In the genomic region with DNA sequence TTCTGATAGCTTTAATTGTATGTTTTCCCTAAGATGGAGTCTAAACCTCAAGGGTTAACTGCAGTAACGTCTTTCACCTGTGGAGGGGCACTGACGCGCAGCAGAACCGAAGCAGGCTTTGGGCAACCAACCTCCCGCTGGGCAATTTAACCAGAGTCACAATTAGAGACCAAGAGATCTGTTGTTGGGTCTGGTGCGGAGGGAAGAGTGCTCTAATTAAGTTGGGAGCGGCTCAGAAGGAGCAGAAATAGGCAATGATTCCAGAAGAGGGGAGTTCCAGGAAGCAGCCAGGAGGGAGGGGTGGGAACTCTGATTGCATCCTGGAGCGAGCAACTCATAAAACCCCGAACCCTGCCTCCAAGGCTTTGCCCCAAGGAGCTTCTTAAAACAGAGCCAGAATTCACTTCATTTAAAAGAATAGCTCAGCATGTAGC, we compare ENCODE assay signal across 11 cellular contexts.
A peak's percentile ranks its signal among the peaks of the same experiment; 100 is the strongest.
DNase-seq lines count a peak whose midpoint lies in the region; ATAC-seq and TF ChIP-seq lines count a peak whose summit lies in the region.
"Had no signal": no experiment of that assay in that cellular context is flagged by ENCODE, and none has a peak within 500 bp of the region (broad histone marks: within the 10 kb centered on the region; RNA-seq: fewer than 3 reads in every experiment).

No MANE protein-coding gene starts in this region.

- peak overlapping the region; percentile 82 for H3K27ac ChIP-seq in neural progenitor cell

- no peaks in the 10 kb centered on the region for H3K79me2 ChIP-seq in neural progenitor cell (ENCODE audit: low read depth)

- H3K4me3 Mint-ChIP-seq in neural progenitor cell, result peak overlapping the region; percentile 37
- H3K4me3 Mint-ChIP-seq: activated CD4-positive, alpha-beta memory T cell treated with anti-CD3 and anti-CD28 coated beads for 36 hours had no signal

- peaks cover 51% of the 10 kb centered on the region for H3K4me1 ChIP-seq in neural progenitor cell

- H3K27me3 ChIP-seq in neural progenitor cell, result peaks cover 38% of the 10 kb centered on the region

- H3K27ac Mint-ChIP-seq in neural progenitor cell, result no peak overlapping the region
- H3K27ac Mint-ChIP-seq: activated CD4-positive, alpha-beta memory T cell treated with anti-CD3 and anti-CD28 coated beads for 36 hours had no signal

- no peaks in the 10 kb centered on the region for H3K9me3 ChIP-seq in neural progenitor cell (ENCODE audit: low read depth)

- peaks cover 27% of the 10 kb centered on the region for H3K4me1 Mint-ChIP-seq in neural progenitor cell

- DNase-seq in NCI-H2081 (lab: John Stamatoyannopoulos, UW) (peak; percentile 13 to 20), NCI-H2081 treated with DMSO at 0.1 percent for 48 hours (lab: John Stamatoyannopoulos, UW) (no peak), SK-N-DZ (ENCODE audit: low spot score) (peak; percentile 17), neural progenitor cell (ENCODE audit: low spot score) (peak; percentile 93), SKM-1 treated with dmso at 0.1 percent for 144 hours (lab: John Stamatoyannopoulos, UW; ENCODE audit: unreplicated experiment) (no peak), HPDE6-E6E7 (ENCODE audit: extremely low spot score) (no peak), sciatic nerve (ENCODE audit: low spot score) (no peak)
- DNase-seq: activated CD4-positive, alpha-beta memory T cell treated with anti-CD3 and anti-CD28 coated beads for 36 hours; effector memory CD4-positive, alpha-beta T cell; NCI-H1048 had no signal

- no peaks in the 10 kb centered on the region for H3K36me3 ChIP-seq in neural progenitor cell

- H3K9me3 Mint-ChIP-seq in neural progenitor cell, result no peaks in the 10 kb centered on the region
- H3K9me3 Mint-ChIP-seq: activated CD4-positive, alpha-beta memory T cell treated with anti-CD3 and anti-CD28 coated beads for 36 hours had no signal

- intact Hi-C loops in sciatic nerve (cut with DNase I), result no loop called here

- peaks cover 11% of the 10 kb centered on the region for H3K27me3 Mint-ChIP-seq in neural progenitor cell (ENCODE audit: insufficient read depth, low read depth)

- H4K20me1 ChIP-seq in neural progenitor cell (ENCODE audit: low read depth), result no peaks in the 10 kb centered on the region

- H2AFZ ChIP-seq in neural progenitor cell (replicated peaks), result no peak overlapping the region

- H3F3A ChIP-seq in neural progenitor cell (ENCODE audit: low read depth), result peaks cover 46% of the 10 kb centered on the region

- no peak overlapping the region for H3K9ac ChIP-seq in neural progenitor cell

- H3K4me3 ChIP-seq in neural progenitor cell, result peak overlapping the region; percentile 12

- TF ChIP-seq CTCF in neural progenitor cell (IDR thresholded peaks at IDR 0.05), result peak; percentile 56

- no peaks in the 10 kb centered on the region for H3K36me3 Mint-ChIP-seq in neural progenitor cell
- H3K36me3 Mint-ChIP-seq: activated CD4-positive, alpha-beta memory T cell treated with anti-CD3 and anti-CD28 coated beads for 36 hours had no signal

- H3K4me2 ChIP-seq in neural progenitor cell, result peak overlapping the region; percentile 71

- ATAC-seq in HG02981 (IDR thresholded peaks at IDR 0.05; ENCODE audit: unreplicated experiment) (peak; percentile 69), sciatic nerve (no peak)

Comparison
In these comparisons a context has a peak if more than half of its experiments do, and no peak if none do; other contexts are left out.
1. DNase-seq: peak in NCI-H2081 (2 of 2), SK-N-DZ (single experiment) and neural progenitor cell (single experiment); none in NCI-H2081 treated with DMSO at 0.1 percent for 48 hours (single experiment), SKM-1 treated with dmso at 0.1 percent for 144 hours (single experiment), HPDE6-E6E7 (single experiment) and sciatic nerve (single experiment).